In genomic region chr6:170081556-170081955, GRCh38 we compare ENCODE assay signal across 18 cellular contexts.
DNase-seq lines count a peak whose midpoint lies in the region; ATAC-seq and TF ChIP-seq lines count a peak whose summit lies in the region.
"Had no signal": no experiment of that assay in that cellular context is flagged by ENCODE, and none has a peak within 500 bp of the region (broad histone marks: within the 10 kb centered on the region; RNA-seq: fewer than 3 reads in every experiment).

No MANE protein-coding gene starts in this region.

- peaks cover 0 to 5% (median 2%) of the 10 kb centered on the region in 7 donors for H3K9me3 Mint-ChIP-seq in CD14-positive monocyte

- H3K4me1 ChIP-seq in gastrocnemius medialis, result peaks cover 0 to 12% of the 10 kb centered on the region in 2 donors
- H3K4me1 ChIP-seq: BE2C had no signal

- ATAC-seq in gastrocnemius medialis, result peak; percentile 32
- no peak for ATAC-seq in GM19351 (IDR thresholded peaks at IDR 0.05; ENCODE audit: unreplicated experiment)

- TF ChIP-seq CTCF in CD14-positive monocyte (IDR thresholded peaks at IDR 0.05) (no peak), coronary artery (IDR thresholded peaks at IDR 0.05) (no peak), gastrocnemius medialis (IDR thresholded peaks at IDR 0.05 in 4 of 5, conservative IDR thresholded peaks at IDR 0.05 in 1 of 5) (no peak)

- intact Hi-C loops in CD14-positive monocyte (cut with micrococcal nuclease) (loop anchor here in 1 of 2 donors (10.0 kb wide), 1 partner anchor 47 kb away; no protein-coding TSS in a partner anchor), gastrocnemius medialis (cut with DNase I; ENCODE audit: low total_unique reads) (loop anchor here (5.0 kb wide), 1 partner anchor 39 kb away; no protein-coding TSS in a partner anchor)

- H3K4me1 Mint-ChIP-seq in CD14-positive monocyte, result no peaks in the 10 kb centered on the region

- H3K27ac Mint-ChIP-seq in CD14-positive monocyte, result no peak overlapping the region
- H3K27ac Mint-ChIP-seq: IgD-negative memory B cell had no signal

- no peaks in the 10 kb centered on the region for H3K27me3 ChIP-seq in gastrocnemius medialis
- H3K27me3 ChIP-seq: BE2C had no signal

- H3K4me3 Mint-ChIP-seq in CD14-positive monocyte, result no peak overlapping the region
- H3K4me3 Mint-ChIP-seq: CD4-positive, alpha-beta memory T cell; IgD-negative memory B cell had no signal

- in situ Hi-C loops in gastrocnemius medialis (cut with MboI; ENCODE audit: low sequenced_read_pairs in 4 of 4), result no loop called here

- no peaks in the 10 kb centered on the region for H3K9me3 ChIP-seq in gastrocnemius medialis
- H3K9me3 ChIP-seq: BE2C had no signal

- H3K27ac ChIP-seq in coronary artery (no peak overlapping the region), gastrocnemius medialis (peak overlapping the region in 1 of 4 donors; percentile 38)

- no peaks in the 10 kb centered on the region for H3K36me3 ChIP-seq in gastrocnemius medialis
- H3K36me3 ChIP-seq: BE2C had no signal

- no peak for TF ChIP-seq POLR2A in gastrocnemius medialis (IDR thresholded peaks at IDR 0.05)

- no peaks in the 10 kb centered on the region for H3K36me3 Mint-ChIP-seq in CD14-positive monocyte
- H3K36me3 Mint-ChIP-seq: CD4-positive, alpha-beta memory T cell had no signal

- H3K27me3 Mint-ChIP-seq in CD14-positive monocyte (ENCODE audit: low read depth in 3 of 3), result peaks cover 4 to 14% (median 12%) of the 10 kb centered on the region in 3 donors

- H3K4me3 ChIP-seq in coronary artery (no peak overlapping the region), gastrocnemius medialis (peak overlapping the region in 3 of 4 donors; percentile 6 to 41 (median 15))

- peak; percentile 28 for DNase-seq in activated CD4-positive, CD25-positive, alpha-beta regulatory T cell treated with anti-CD3 and anti-CD28 coated beads, Interleukin-2, amount 50 U/mL, for 72 hours
- DNase-seq in activated CD4-positive, CD25-positive, alpha-beta regulatory T cell (lab: John Stamatoyannopoulos, UW), result no peak
- DNase-seq in CD14-positive monocyte (ENCODE audit: low spot score), result peak; percentile 24
- peak; percentile 41 for DNase-seq in coronary artery (ENCODE audit: low spot score)
- peak in 1 of 2 donors; percentile 9 for DNase-seq in gastrocnemius medialis
- no peak for DNase-seq in glomerular visceral epithelial cell (ENCODE audit: extremely low spot score)
- no peak for DNase-seq in NCI-H82 treated with DMSO at 0.1 percent for 48 hours (lab: John Stamatoyannopoulos, UW; ENCODE audit: unreplicated experiment)
- DNase-seq: BE2C; Calu3; CD4-positive, alpha-beta memory T cell; DMS79; HCEC 1CT; MV-4-11; NCI-H1930; NCI-H446; RPMI8226 had no signal

Comparison
In these comparisons a context has a peak if more than half of its experiments do, and no peak if none do; other contexts are left out.
1. DNase-seq: peak in activated CD4-positive, CD25-positive, alpha-beta regulatory T cell treated with anti-CD3 and anti-CD28 coated beads, Interleukin-2, amount 50 U/mL, for 72 hours (single experiment), CD14-positive monocyte (single experiment) and coronary artery (single experiment); none in activated CD4-positive, CD25-positive, alpha-beta regulatory T cell (0 of 4), glomerular visceral epithelial cell (single experiment) and NCI-H82 treated with DMSO at 0.1 percent for 48 hours (single experiment).